In genomic region chr12:57087689-57088441, GRCh38 we compare ENCODE assay signal across 1 cellular context.
TF ChIP-seq lines count a peak whose summit lies in the region.

No MANE protein-coding gene starts in this region.

TF ChIP-seq in A549, 52 proteins besides CTCF, POLR2A, EP300 and RAD21 (continued from another document):
- TF ChIP-seq REST (IDR thresholded peaks at IDR 0.05) (no peak; the same call in 1 of the 2 replicates), E2F6 (IDR thresholded peaks at IDR 0.05; ENCODE audit: borderline replicate concordance, low read depth) (no peak), ESRRA (IDR thresholded peaks at IDR 0.05; ENCODE audit: borderline replicate concordance, low read length) (no peak), CHD4 (IDR thresholded peaks at IDR 0.05; ENCODE audit: borderline replicate concordance) (no peak), FOSB (CRISPR knock-in tag; IDR thresholded peaks at IDR 0.05) (peak; percentile 89; the same call in 1 of the 2 replicates), FOXS1 (CRISPR knock-in tag; IDR thresholded peaks at IDR 0.05) (0 out of 2 replicates have a peak, but pooled peaks have one; percentile 8), HES2 (IDR thresholded peaks at IDR 0.05) (no peak), RCOR1 (IDR thresholded peaks at IDR 0.05; ENCODE audit: low read depth, low read length) (no peak), NFE2L2 (conservative IDR thresholded peaks at IDR 0.05; ENCODE audit: low read length) (no peak), GATA3 (IDR thresholded peaks at IDR 0.05; ENCODE audit: borderline replicate concordance) (no peak), PBX3 (IDR thresholded peaks at IDR 0.05) (no peak), MAX (IDR thresholded peaks at IDR 0.05) (no peak), TFCP2L1 (CRISPR knock-in tag; IDR thresholded peaks at IDR 0.05) (0 out of 2 replicates have a peak, but pooled peaks have one; percentile 30), CBX8 (IDR thresholded peaks at IDR 0.05) (no peak), PHF8 (IDR thresholded peaks at IDR 0.05; ENCODE audit: borderline replicate concordance, low read depth) (peak; percentile 54; the same call in 1 of the 2 replicates), ELK1 (IDR thresholded peaks at IDR 0.05; ENCODE audit: low read depth, low read length) (no peak), HMGXB4 (CRISPR knock-in tag; IDR thresholded peaks at IDR 0.05; ENCODE audit: borderline replicate concordance) (no peak), MAZ (IDR thresholded peaks at IDR 0.05; ENCODE audit: borderline replicate concordance, low read depth, low read length) (no peak), HDAC2 (IDR thresholded peaks at IDR 0.05) (no peak), ZSCAN20 (CRISPR knock-in tag; IDR thresholded peaks at IDR 0.05) (no peak)
